Comparison of ENCODE assay signal across 14 cellular contexts in genomic region chr20:25549866-25550477, GRCh38. TPM values are rescaled to one million over a fixed set of nuclear protein-coding genes. Genes with fewer than 3 reads are reported as not detected.
DNase-seq lines count a peak whose midpoint lies in the region; ATAC-seq and TF ChIP-seq lines count a peak whose summit lies in the region.
"Had no signal": no experiment of that assay in that cellular context is flagged by ENCODE, and none has a peak within 500 bp of the region (broad histone marks: within the 10 kb centered on the region; RNA-seq: fewer than 3 reads in every experiment).

No MANE protein-coding gene starts in this region.

- peak overlapping the region; percentile 79 to 91 (median 86) for H3K27ac Mint-ChIP-seq in immature natural killer cell
- H3K27ac Mint-ChIP-seq: CD8-positive, alpha-beta T cell; stimulated activated naive CD8-positive, alpha-beta T cell treated with anti-CD3 and anti-CD28 coated beads, Interleukin-15, Interleukin-2, amounts not matched to agents 100 ng/mL and 50 ng/mL, for 24 hours had no signal

- TF ChIP-seq CTCF in psoas muscle (IDR thresholded peaks at IDR 0.05): no peak

- DNase-seq in amniotic epithelial cell (ENCODE audit: low read depth) (peak; percentile 80), immature natural killer cell (no peak), renal cortical epithelial cell (ENCODE audit: low read depth) (peak; percentile 36), aorta (no peak), psoas muscle (no peak)
- DNase-seq: anterior cingulate cortex; CD8-positive, alpha-beta T cell; effector CD4-positive, alpha-beta T cell; KG1; NCI-H1417 treated with DMSO at 0.1 percent for 48 hours; NCI-H526 had no signal

- H3K9me3 ChIP-seq in HUES48 (ENCODE audit: control insufficient read depth, insufficient read depth, low read length) (no peaks in the 10 kb centered on the region), aorta (ENCODE audit: control insufficient read depth, low read length) (no peaks in the 10 kb centered on the region), psoas muscle (no peaks in the 10 kb centered on the region)

- peaks cover 45 to 60% of the 10 kb centered on the region in 2 donors for H3K4me1 Mint-ChIP-seq in immature natural killer cell

- 60 to 62% methylated on average over 10 of the region's 10 CpGs for WGBS in aorta, 2 donors
- whole genome bisulfite sequencing in psoas muscle, 3 donors: 80 to 89% (median 80%) methylated on average over 10 of the region's 10 CpGs

- no peak overlapping the region for H3K4me3 ChIP-seq in HUES48 (ENCODE audit: low read depth, low read length)
- no peak overlapping the region for H3K4me3 ChIP-seq in aorta (ENCODE audit: low read length in 2 of 2)
- no peak overlapping the region for H3K4me3 ChIP-seq in psoas muscle

- no peak overlapping the region for H3K9ac ChIP-seq in HUES48 (ENCODE audit: low read depth, low read length)

- H3K36me3 ChIP-seq in HUES48 (ENCODE audit: control insufficient read depth, insufficient read depth, low read length): no peaks in the 10 kb centered on the region
- no peaks in the 10 kb centered on the region for H3K36me3 ChIP-seq in aorta (ENCODE audit: control insufficient read depth in 1 of 2, insufficient read depth in 2 of 2, low read length in 1 of 2)
- no peaks in the 10 kb centered on the region for H3K36me3 ChIP-seq in psoas muscle (ENCODE audit: insufficient read depth in 1 of 2, low read depth in 1 of 2)

- H3K27me3 Mint-ChIP-seq in immature natural killer cell (ENCODE audit: low read depth in 3 of 3): peaks cover 3 to 7% (median 6%) of the 10 kb centered on the region in 3 donors
- H3K27me3 Mint-ChIP-seq: stimulated activated naive CD8-positive, alpha-beta T cell treated with anti-CD3 and anti-CD28 coated beads, Interleukin-15, Interleukin-2, amounts not matched to agents 100 ng/mL and 50 ng/mL, for 24 hours had no signal

- peaks cover 0 to 5% (median 0%) of the 10 kb centered on the region in 6 donors for H3K9me3 Mint-ChIP-seq in immature natural killer cell
- H3K9me3 Mint-ChIP-seq: CD8-positive, alpha-beta T cell; stimulated activated naive CD8-positive, alpha-beta T cell treated with anti-CD3 and anti-CD28 coated beads, Interleukin-15, Interleukin-2, amounts not matched to agents 100 ng/mL and 50 ng/mL, for 24 hours had no signal

- ATAC-seq in aorta (ENCODE audit: low FRiP score) (no peak), HG03159 (IDR thresholded peaks at IDR 0.05; ENCODE audit: unreplicated experiment) (no peak), psoas muscle (no peak)
- ATAC-seq: CD8-positive, alpha-beta T cell had no signal

- intact Hi-C loops in aorta (cut with DNase I) (no loop called here), psoas muscle (cut with DNase I) (no loop called here)

- peak overlapping the region; percentile 74 for H3K27ac ChIP-seq in HUES48 (ENCODE audit: low read depth, low read length)
- no peak overlapping the region for H3K27ac ChIP-seq in aorta (ENCODE audit: low read depth in 1 of 2, low read length in 2 of 2)
- H3K27ac ChIP-seq in psoas muscle: no peak overlapping the region

- no peaks in the 10 kb centered on the region for H3K36me3 Mint-ChIP-seq in immature natural killer cell
- H3K36me3 Mint-ChIP-seq: CD8-positive, alpha-beta T cell had no signal

- peaks cover 25% of the 10 kb centered on the region for H3K4me1 ChIP-seq in HUES48 (ENCODE audit: control insufficient read depth, insufficient read depth, low read length)
- peaks cover 0 to 3% of the 10 kb centered on the region in 2 donors for H3K4me1 ChIP-seq in aorta (ENCODE audit: control insufficient read depth in 1 of 2, insufficient read depth in 2 of 2, low read length in 2 of 2)
- H3K4me1 ChIP-seq in psoas muscle: no peaks in the 10 kb centered on the region

- peak overlapping the region in 3 of 5 donors; percentile 42 to 60 (median 60) for H3K4me3 Mint-ChIP-seq in immature natural killer cell
- H3K4me3 Mint-ChIP-seq: CD8-positive, alpha-beta T cell; stimulated activated naive CD8-positive, alpha-beta T cell treated with anti-CD3 and anti-CD28 coated beads, Interleukin-15, Interleukin-2, amounts not matched to agents 100 ng/mL and 50 ng/mL, for 24 hours had no signal

- no peaks in the 10 kb centered on the region for H3K27me3 ChIP-seq in HUES48 (ENCODE audit: control insufficient read depth, insufficient read depth, low read length)
- no peaks in the 10 kb centered on the region for H3K27me3 ChIP-seq in aorta (ENCODE audit: control insufficient read depth in 1 of 2, insufficient read depth in 2 of 2, low read length in 1 of 2)
- H3K27me3 ChIP-seq in psoas muscle (ENCODE audit: insufficient read depth in 3 of 3, low read length in 2 of 3): no peaks in the 10 kb centered on the region

RNA-seq across cellular contexts. Expression of gene NINL, which starts 35.4 kb away (rescaled TPM):
- polyA plus RNA-seq in immature natural killer cell (under 1 TPM in 2 of 3 donors, not detected in 1; 0.19 to 0.77 TPM), aorta (10 to 100 TPM in 1 of 2 donors, 1 to 10 TPM in 1; 6.0 to 28.3 TPM), psoas muscle (under 1 TPM; 0.23 to 0.57 (median 0.36) TPM)
- total RNA-seq in renal cortical epithelial cell (11.8 and 26.5 TPM in 2 replicates), aorta (10 to 100 TPM in 1 of 2 donors, 1 to 10 TPM in 1; 9.1 to 16.7 TPM), psoas muscle (1 to 10 TPM in 1 of 4 donors, under 1 TPM in 3; 0.22 to 1.3 (median 0.48) TPM)

Comparison
In these comparisons a context has a peak if more than half of its experiments do, and no peak if none do; other contexts are left out.
1. DNase-seq: peak in amniotic epithelial cell (single experiment) and renal cortical epithelial cell (single experiment); none in immature natural killer cell (0 of 3), aorta (0 of 2) and psoas muscle (0 of 2).